In genomic region chr14:88848571-88848970, GRCh38 we compare ENCODE assay signal across 1 cellular context.
TF ChIP-seq lines count a peak whose summit lies in the region.

No MANE protein-coding gene starts in this region.

TF ChIP-seq in IMR-90, 13 proteins besides CTCF, POLR2A, EP300 and RAD21:
- TF ChIP-seq FOS (IDR thresholded peaks at IDR 0.05; ENCODE audit: low read depth, low read length) = no peak
- TF ChIP-seq ELK1 (IDR thresholded peaks at IDR 0.05; ENCODE audit: borderline replicate concordance, low read depth, low read length) = no peak
- TF ChIP-seq RCOR1 (IDR thresholded peaks at IDR 0.05; ENCODE audit: insufficient replicate concordance, low read length) = no peak
TF ChIP-seq in IMR-90: peak in this region for 0.
